ENCODE assay signal across 14 cellular contexts in genomic region chr12:6218526-6218925, GRCh38. TPM values are rescaled to one million over a fixed set of nuclear protein-coding genes. Genes with fewer than 3 reads are reported as not detected.
DNase-seq lines count a peak whose midpoint lies in the region; ATAC-seq, FAIRE-seq and TF ChIP-seq lines count a peak whose summit lies in the region.
"Had no signal": no experiment of that assay in that cellular context is flagged by ENCODE, and none has a peak within 500 bp of the region (broad histone marks: within the 10 kb centered on the region; RNA-seq: fewer than 3 reads in every experiment).

No MANE protein-coding gene starts in this region.

- H3K4me2 ChIP-seq in HCT116 (ENCODE audit: low read length), result peak overlapping the region; percentile 89

- no peaks in the 10 kb centered on the region for H4K20me1 ChIP-seq in HCT116 (ENCODE audit: insufficient read depth)

- no peak for ATAC-seq in HCT116
- peak; percentile 21 for ATAC-seq in stimulated activated naive CD8-positive, alpha-beta T cell treated with anti-CD3 and anti-CD28 coated beads, Interleukin-15, Interleukin-2, amounts not matched to agents 100 U/mL and 50 U/mL, for 24 hours
- ATAC-seq in GM21737 (IDR thresholded peaks at IDR 0.05; ENCODE audit: unreplicated experiment), result no peak

- H2AFZ ChIP-seq in HCT116 (ENCODE audit: low read depth, low read length, poor library complexity, severe bottlenecking), result no peak overlapping the region

- intact Hi-C loops in HCT116 (cut with micrococcal nuclease) (no loop called here), esophagus muscularis mucosa (cut with DNase I) (no loop called here)

- FAIRE-seq in GM19239 (lab: Jason Lieb, UNC), result no peak
- FAIRE-seq: GM18507 had no signal

- in situ Hi-C loops in GM13976 (cut with MboI; ENCODE audit: low sequenced_read_pairs, unreplicated experiment), result no loop called here

- H3K27me3 ChIP-seq in HCT116 (ENCODE audit: insufficient read depth, low read length) (no peaks in the 10 kb centered on the region), esophagus muscularis mucosa (no peaks in the 10 kb centered on the region)

- H3K4me3 ChIP-seq in HCT116 (replicated peaks in 1 of 2; ENCODE audit: low read depth in 1 of 2, low read length in 2 of 2) (peak overlapping the region in 1 of 2 experiments; percentile 32; a peak in 1 of 4 replicates), esophagus muscularis mucosa (no peak overlapping the region)

- no peak for TF ChIP-seq EP300 in esophagus muscularis mucosa (IDR thresholded peaks at IDR 0.05)

- POLR2A ChIA-PET in HCT116 (lab: Charles Lee), result no interaction called here

- no peaks in the 10 kb centered on the region for H3K9me2 ChIP-seq in HCT116 (ENCODE audit: insufficient read depth)

- H3K36me3 ChIP-seq in HCT116 (ENCODE audit: control insufficient read depth in 1 of 2, insufficient read depth in 2 of 2, low read length in 2 of 2) (0 out of 4 replicates have a peak, but pooled peaks cover 0 to 5% of the 10 kb centered on the region in 2 experiments), esophagus muscularis mucosa (peaks cover 0 to 14% (median 3%) of the 10 kb centered on the region in 4 donors)

- H3K9ac ChIP-seq in HCT116 (ENCODE audit: low read length), result peak overlapping the region; percentile 55

- peak overlapping the region; percentile 51 for H3K27ac ChIP-seq in HCT116 (ENCODE audit: low read depth, low read length)
- H3K27ac ChIP-seq in esophagus muscularis mucosa (replicated peaks in 1 of 4), result peak overlapping the region; percentile 94 to 100 (median 98)

- no peak for TF ChIP-seq RAD21 in HCT116 (IDR thresholded peaks at IDR 0.05; ENCODE audit: low read depth)

- DNase-seq in HCT116 (ENCODE audit: low read depth, low spot score) (no peak), RPMI8226 (peak; percentile 44), esophagus muscularis mucosa (ENCODE audit: extremely low spot score) (no peak), GM19239 (ENCODE audit: insufficient read length, low spot score) (no peak), GM13976 (ENCODE audit: low spot score) (no peak)
- DNase-seq in stimulated activated naive CD8-positive, alpha-beta T cell treated with anti-CD3 and anti-CD28 coated beads, Interleukin-15, Interleukin-2, amounts not matched to agents 100 U/mL and 50 U/mL, for 24 hours, result no peak
- no peak for DNase-seq in effector CD4-positive, alpha-beta T cell
- DNase-seq: activated B cell treated with CpG ODN at 0.5 μM for 24 hours; activated effector memory CD4-positive, alpha-beta T cell treated with Interleukin-2 at 50 U/mL for 16 hours; H9; NCI-H526; SHP77 treated with DMSO at 0.1 percent for 48 hours had no signal

- BruUV-seq in HCT116 (replicated peaks; lab: Mats Ljungman, UMichigan), result no TSS peak

- no peak for TF ChIP-seq CTCF in HCT116 (IDR thresholded peaks at IDR 0.05 in 2 of 3, conservative IDR thresholded peaks at IDR 0.05 in 1 of 3; ENCODE audit: borderline replicate concordance in 1 of 3, insufficient read depth in 1 of 3, low read depth in 2 of 3, low read length in 2 of 3)
- no peak for TF ChIP-seq CTCF in esophagus muscularis mucosa (IDR thresholded peaks at IDR 0.05)
- TF ChIP-seq CTCF in GM13976 (IDR thresholded peaks at IDR 0.05; ENCODE audit: borderline replicate concordance, control extremely low read depth, extremely low read depth, insufficient read depth, missing control alignments), result no peak

- CTCF ChIA-PET in HCT116 (lab: Charles Lee), result no interaction called here

- peaks cover 95% of the 10 kb centered on the region for H3K79me2 ChIP-seq in HCT116 (ENCODE audit: insufficient read depth, low read length)

- no peaks in the 10 kb centered on the region for H3K9me3 ChIP-seq in HCT116 (ENCODE audit: control insufficient read depth in 1 of 2, insufficient read depth in 1 of 2, low read depth in 1 of 2, low read length in 2 of 2)
- no peaks in the 10 kb centered on the region for H3K9me3 ChIP-seq in esophagus muscularis mucosa

- H3K4me1 ChIP-seq in HCT116 (ENCODE audit: control insufficient read depth in 1 of 2, insufficient read depth in 2 of 2, low read length in 2 of 2) (peaks cover 88 to 95% of the 10 kb centered on the region in 2 experiments), esophagus muscularis mucosa (peaks cover 92 to 100% (median 100%) of the 10 kb centered on the region in 4 donors)

- WGBS in esophagus muscularis mucosa, result 92% methylated on average over 3 of the region's 3 CpGs

- RAD21 ChIA-PET in HCT116 (lab: Charles Lee; ENCODE audit: low non-redundant PET in 1 of 2, low total read pairs in 2 of 2, uncharacterized antibody in 2 of 2, unreplicated experiment in 2 of 2), result no interaction called here

- TF ChIP-seq POLR2A in HCT116 (IDR thresholded peaks at IDR 0.05; ENCODE audit: borderline replicate concordance, extremely low read depth, insufficient read depth, insufficient read length) (no peak), esophagus muscularis mucosa (IDR thresholded peaks at IDR 0.05; ENCODE audit: low read depth) (no peak)

TF ChIP-seq in HCT116, 20 proteins besides CTCF, POLR2A, EP300 and RAD21:
- no peak for TF ChIP-seq SRF (IDR thresholded peaks at IDR 0.05; ENCODE audit: low read depth)
- peak; percentile 62 for TF ChIP-seq EGR1 (IDR thresholded peaks at IDR 0.05; ENCODE audit: low read depth)
- TF ChIP-seq ZFX (IDR thresholded peaks at IDR 0.05), result no peak

RNA-seq across cellular contexts. Expression of gene CD9, which starts 18.3 kb away (rescaled TPM):
- total RNA-seq in HCT116 (2021; ENCODE audit: unreplicated experiment) (182 TPM), esophagus muscularis mucosa (100 to 1,000 TPM; 349 to 416 (median 399) TPM)
- 246 and 260 TPM in 2 replicates for polyA plus RNA-seq in HCT116 (2012)
